8 cellular contexts compared by ENCODE assay signal in the genomic region with DNA sequence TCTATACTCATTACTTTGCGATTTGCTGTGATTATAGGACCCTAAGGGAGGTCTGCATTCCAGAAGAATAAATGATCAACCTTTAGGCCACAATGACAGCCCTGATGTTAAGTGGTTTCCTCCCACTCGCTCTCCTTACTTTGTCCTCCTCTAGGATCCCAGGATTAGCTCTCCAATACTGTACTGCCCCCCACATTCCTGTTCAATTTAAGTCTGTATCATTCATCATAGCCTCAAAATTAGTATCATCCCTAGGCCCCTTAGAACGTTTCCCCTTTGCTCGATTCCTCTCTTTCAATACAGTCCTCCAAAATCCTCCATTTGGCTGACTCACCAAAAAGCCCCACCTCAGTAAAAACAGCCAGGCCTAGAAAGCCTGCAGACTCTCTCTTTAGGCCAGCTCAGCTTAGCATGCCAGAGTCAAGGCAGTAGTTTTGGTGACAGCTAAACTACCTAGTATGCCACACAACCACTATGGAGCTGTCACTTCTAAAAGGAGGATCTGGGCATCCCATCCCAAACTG. TPM values are rescaled to one million over a fixed set of nuclear protein-coding genes. Genes with fewer than 3 reads are reported as not detected.
DNase-seq lines count a peak whose midpoint lies in the region; ATAC-seq and TF ChIP-seq lines count a peak whose summit lies in the region.

No MANE protein-coding gene starts in this region.

- no peak overlapping the region for H3K4me3 ChIP-seq in AG10803 (ENCODE audit: low read length)
- no peak overlapping the region for H3K4me3 ChIP-seq in HFF-Myc (replicated peaks; ENCODE audit: low read depth, low read length)

- no peaks in the 10 kb centered on the region for H3K9me3 Mint-ChIP-seq in activated T-cell treated with anti-CD3 and anti-CD28 coated beads, Interleukin-2, amount 50 U/mL, for 4 hours

- no peaks in the 10 kb centered on the region for H3K27me3 Mint-ChIP-seq in activated T-cell treated with anti-CD3 and anti-CD28 coated beads, Interleukin-2, amount 50 U/mL, for 4 hours (ENCODE audit: low read depth)

- ATAC-seq in activated T-cell treated with anti-CD3 and anti-CD28 coated beads, Interleukin-2, amount 50 U/mL, for 4 hours = peak; percentile 94 to 97
- ATAC-seq in left lobe of liver (no peak), GM19395 (IDR thresholded peaks at IDR 0.05; ENCODE audit: unreplicated experiment) (no peak)

- peaks cover 71% of the 10 kb centered on the region for H3K4me1 Mint-ChIP-seq in activated T-cell treated with anti-CD3 and anti-CD28 coated beads, Interleukin-2, amount 50 U/mL, for 4 hours (ENCODE audit: low read depth)

- peaks cover 38% of the 10 kb centered on the region for H3K36me3 Mint-ChIP-seq in activated T-cell treated with anti-CD3 and anti-CD28 coated beads, Interleukin-2, amount 50 U/mL, for 4 hours (ENCODE audit: insufficient read depth)

- TF ChIP-seq CTCF in AG10803 (conservative IDR thresholded peaks at IDR 0.05; ENCODE audit: low read length) (no peak), HFF-Myc (IDR thresholded peaks at IDR 0.05; ENCODE audit: low read depth, low read length, missing control alignments) (no peak)

- peak; percentile 63 for DNase-seq in AG10803 (ENCODE audit: low read depth)
- peak; percentile 51 for DNase-seq in HFF-Myc (ENCODE audit: extremely low read depth, low read depth)
- peak; percentile 32 for DNase-seq in activated T-cell treated with anti-CD3 and anti-CD28 coated beads, Interleukin-2, amount 50 U/mL, for 4 hours
- peak; percentile 86 for DNase-seq in islet precursor cell
- no peak for DNase-seq in DMS114 treated with DMSO at 0.1 percent for 48 hours (lab: John Stamatoyannopoulos, UW; ENCODE audit: unreplicated experiment)
- DNase-seq in NCI-H1436 (lab: John Stamatoyannopoulos, UW) = no peak
- no peak for DNase-seq in left lobe of liver (ENCODE audit: low spot score)

- H3K4me3 Mint-ChIP-seq in activated T-cell treated with anti-CD3 and anti-CD28 coated beads, Interleukin-2, amount 50 U/mL, for 4 hours = peak overlapping the region; percentile 0

RNA-seq across cellular contexts. Expression of a gene that starts 24.4 kb away (rescaled TPM):
- total RNA-seq in activated T-cell treated with anti-CD3 and anti-CD28 coated beads, Interleukin-2, amount 50 U/mL, for 4 hours = 100 to 1,000 TPM in 2 of 3 donors, 10 to 100 TPM in 1; 95.7 to 109 (median 101) TPM
- 8.4 TPM for total RNA-seq in left lobe of liver

Comparison
In these comparisons a context has a peak if more than half of its experiments do, and no peak if none do; other contexts are left out.
1. DNase-seq: peak in AG10803 (single experiment), HFF-Myc (single experiment), activated T-cell treated with anti-CD3 and anti-CD28 coated beads, Interleukin-2, amount 50 U/mL, for 4 hours (single experiment) and islet precursor cell (single experiment); none in DMS114 treated with DMSO at 0.1 percent for 48 hours (single experiment), NCI-H1436 (single experiment) and left lobe of liver (single experiment).
2. ATAC-seq: peak in activated T-cell treated with anti-CD3 and anti-CD28 coated beads, Interleukin-2, amount 50 U/mL, for 4 hours (2 of 2); none in left lobe of liver (single experiment) and GM19395 (single experiment).
3. RNA of a gene that starts 24.4 kb away (total RNA-seq): 95.7 to 109 TPM in activated T-cell treated with anti-CD3 and anti-CD28 coated beads, Interleukin-2, amount 50 U/mL, for 4 hours; 8.4 TPM in left lobe of liver (single experiment); every median in the first group is over 10 times any median in the second.